In genomic region chr4:112130903-112131302, GRCh38 we compare ENCODE assay signal across 20 cellular contexts. TPM values are rescaled to one million over a fixed set of nuclear protein-coding genes. Genes with fewer than 3 reads are reported as not detected.
DNase-seq lines count a peak whose midpoint lies in the region; ATAC-seq and TF ChIP-seq lines count a peak whose summit lies in the region.
"Had no signal": no experiment of that assay in that cellular context is flagged by ENCODE, and none has a peak within 500 bp of the region (broad histone marks: within the 10 kb centered on the region; RNA-seq: fewer than 3 reads in every experiment).

No MANE protein-coding gene starts in this region.

- H3K27me3 ChIP-seq in SK-N-SH (ENCODE audit: insufficient read depth) (no peaks in the 10 kb centered on the region), PC-9 (ENCODE audit: insufficient read depth, low read depth) (no peaks in the 10 kb centered on the region), heart right ventricle (no peaks in the 10 kb centered on the region), smooth muscle cell (ENCODE audit: low read depth) (peaks cover 5% of the 10 kb centered on the region)
- H3K27me3 ChIP-seq: adrenal gland, esophagus squamous epithelium, neutrophil, SJSA1, tibial nerve had no signal

- H3K4me3 ChIP-seq in SK-N-SH (ENCODE audit: low read depth in 2 of 2, low read length in 1 of 2), result no peak overlapping the region
- H3K4me3 ChIP-seq in PC-9, result no peak overlapping the region
- no peak overlapping the region for H3K4me3 ChIP-seq in heart right ventricle
- no peak overlapping the region for H3K4me3 ChIP-seq in smooth muscle cell
- H3K4me3 ChIP-seq: adrenal gland, coronary artery, esophagus squamous epithelium, SJSA1, tibial nerve had no signal

- no peaks in the 10 kb centered on the region for H3K36me3 ChIP-seq in SK-N-SH (replicated peaks in 1 of 2; ENCODE audit: control insufficient read depth in 1 of 2, insufficient read depth in 2 of 2, low read length in 1 of 2)
- no peaks in the 10 kb centered on the region for H3K36me3 ChIP-seq in PC-9 (ENCODE audit: low read depth)
- H3K36me3 ChIP-seq in heart right ventricle, result no peaks in the 10 kb centered on the region
- H3K36me3 ChIP-seq in smooth muscle cell (ENCODE audit: low read depth), result no peaks in the 10 kb centered on the region
- H3K36me3 ChIP-seq: adrenal gland, esophagus squamous epithelium, neutrophil, SJSA1, tibial nerve had no signal

- no peaks in the 10 kb centered on the region for H3K79me2 ChIP-seq in SK-N-SH (ENCODE audit: insufficient read depth)
- no peaks in the 10 kb centered on the region for H3K79me2 ChIP-seq in PC-9 (ENCODE audit: low read depth)
- no peaks in the 10 kb centered on the region for H3K79me2 ChIP-seq in smooth muscle cell (ENCODE audit: low read depth)

- POLR2A ChIA-PET in SK-N-SH (lab: Yijun Ruan, JAX), result no interaction called here
- POLR2A ChIA-PET in PC-9 (lab: Charles Lee; ENCODE audit: unreplicated experiment), result interaction anchor here (0.7 kb wide), 1 partner anchor 34 kb away, joined by 4 read pairs; no protein-coding TSS in a partner anchor

- DNase-seq in SK-N-SH, result no peak
- no peak for DNase-seq in PC-9
- no peak for DNase-seq in heart right ventricle
- no peak for DNase-seq in smooth muscle cell (lab: John Stamatoyannopoulos, UW; ENCODE audit: unreplicated experiment)
- no peak for DNase-seq in DMS114 treated with DMSO at 0.1 percent for 48 hours (lab: John Stamatoyannopoulos, UW; ENCODE audit: unreplicated experiment)
- DNase-seq in SIG-M5 (lab: John Stamatoyannopoulos, UW), result no peak
- DNase-seq: 8988T; activated CD4-positive, alpha-beta memory T cell treated with anti-CD3 and anti-CD28 coated beads for 36 hours; adrenal gland; CD8-positive, alpha-beta T cell; esophagus squamous epithelium; NCI-H2107 had no signal

- H3K9ac ChIP-seq in SK-N-SH (no peak overlapping the region), smooth muscle cell (ENCODE audit: low read depth) (no peak overlapping the region)

- H3K4me1 ChIP-seq in SK-N-SH (ENCODE audit: control insufficient read depth in 1 of 2, insufficient read depth in 2 of 2, low read depth in 1 of 2, low read length in 1 of 2), result peaks cover 0 to 13% of the 10 kb centered on the region in 2 experiments; a peak in 2 of 4 replicates
- H3K4me1 ChIP-seq in PC-9 (replicated peaks; ENCODE audit: insufficient read depth), result peaks cover 14% of the 10 kb centered on the region
- peaks cover 0 to 41% (median 16%) of the 10 kb centered on the region in 9 donors for H3K4me1 ChIP-seq in heart right ventricle
- H3K4me1 ChIP-seq in smooth muscle cell (ENCODE audit: low read depth), result no peaks in the 10 kb centered on the region
- H3K4me1 ChIP-seq: adrenal gland had no signal

- no TSS peak for BruUV-seq in PC-9 (replicated peaks; lab: Mats Ljungman, UMichigan)

- no peaks in the 10 kb centered on the region for H4K20me1 ChIP-seq in SK-N-SH (ENCODE audit: insufficient read depth)
- H4K20me1 ChIP-seq in PC-9 (ENCODE audit: insufficient read depth), result no peaks in the 10 kb centered on the region
- no peaks in the 10 kb centered on the region for H4K20me1 ChIP-seq in smooth muscle cell (ENCODE audit: low read depth)

- CTCF ChIA-PET in SK-N-SH (lab: Yijun Ruan, JAX), result interaction anchor here (0.6 to 1.5 kb wide), 3 partner anchors 31 to 136 kb away, joined by 3 read pairs; no protein-coding TSS in a partner anchor
- CTCF ChIA-PET in PC-9 (lab: Charles Lee), result no interaction called here

- H3F3A ChIP-seq in SK-N-SH (replicated peaks; ENCODE audit: insufficient read depth), result peaks cover 6% of the 10 kb centered on the region
- H3F3A ChIP-seq in PC-9 (ENCODE audit: insufficient read depth, low read depth), result peaks cover 5% of the 10 kb centered on the region
- H3F3A ChIP-seq in smooth muscle cell (ENCODE audit: low read depth), result no peaks in the 10 kb centered on the region

- H3K27ac ChIP-seq in SK-N-SH (ENCODE audit: low read depth in 2 of 2, low read length in 1 of 2) (no peak overlapping the region), PC-9 (no peak overlapping the region), heart right ventricle (peak overlapping the region in 1 of 10 donors; percentile 13), smooth muscle cell (ENCODE audit: low read depth) (no peak overlapping the region)
- H3K27ac ChIP-seq: adrenal gland, coronary artery, esophagus squamous epithelium, HL-60, neutrophil, SJSA1, tibial nerve had no signal

- intact Hi-C loops in PC-9 (cut with micrococcal nuclease; ENCODE audit: unreplicated experiment), result no loop called here
- intact Hi-C loops in heart right ventricle (cut with DNase I), result no loop called here

- ATAC-seq in SK-N-SH treated with all-trans-retinoic acid at 6 μM for 48 hours (peak; percentile 58; the same call in 2 of the 3 replicates), heart right ventricle (peak in 5 of 8 donors; percentile 60 to 80 (median 67)), GM21786 (IDR thresholded peaks at IDR 0.05; ENCODE audit: unreplicated experiment) (no peak)
- ATAC-seq: CD8-positive, alpha-beta T cell; stimulated activated effector memory CD8-positive, alpha-beta T cell treated with anti-CD3 and anti-CD28 coated beads, Interleukin-12 subunit alpha, Interleukin-12 subunit beta, amount 100 ng/mL, for 72 hours had no signal

- H3K9me3 ChIP-seq in SK-N-SH, result no peaks in the 10 kb centered on the region
- H3K9me3 ChIP-seq in PC-9 (ENCODE audit: insufficient read depth, low read depth), result no peaks in the 10 kb centered on the region
- no peaks in the 10 kb centered on the region for H3K9me3 ChIP-seq in heart right ventricle
- no peaks in the 10 kb centered on the region for H3K9me3 ChIP-seq in smooth muscle cell (replicated peaks; ENCODE audit: low read depth)
- H3K9me3 ChIP-seq: adrenal gland, esophagus squamous epithelium, neutrophil, SJSA1, tibial nerve had no signal

- H3K9me2 ChIP-seq in SK-N-SH (no peaks in the 10 kb centered on the region), PC-9 (ENCODE audit: insufficient read depth) (no peaks in the 10 kb centered on the region)

- 30% methylated on average over 4 of the region's 4 CpGs for WGBS in SK-N-SH (ENCODE audit: low lambda C conversion rate)
- 10 to 19% methylated on average over 4 of the region's 4 CpGs for WGBS in heart right ventricle, 2 donors
- WGBS in smooth muscle cell (ENCODE audit: low lambda C conversion rate), result 20% methylated on average over 4 of the region's 4 CpGs

- no peak for TF ChIP-seq EP300 in SK-N-SH (IDR thresholded peaks at IDR 0.05; ENCODE audit: borderline replicate concordance in 1 of 2, low read depth in 1 of 2, low read length in 1 of 2)

- H3K4me2 ChIP-seq in SK-N-SH, result no peak overlapping the region
- no peak overlapping the region for H3K4me2 ChIP-seq in PC-9
- H3K4me2 ChIP-seq in smooth muscle cell, result no peak overlapping the region

- TF ChIP-seq RAD21 in SK-N-SH (IDR thresholded peaks at IDR 0.05; ENCODE audit: low read length), result no peak

- TF ChIP-seq CTCF in SK-N-SH (IDR thresholded peaks at IDR 0.05) (no peak), PC-9 (conservative IDR thresholded peaks at IDR 0.05) (no peak), heart right ventricle (IDR thresholded peaks at IDR 0.05) (no peak), smooth muscle cell (IDR thresholded peaks at IDR 0.05; ENCODE audit: borderline replicate concordance, insufficient read depth, poor library complexity, severe bottlenecking) (no peak)

- H2AFZ ChIP-seq in SK-N-SH (ENCODE audit: low read depth) (no peak overlapping the region; the same call in 1 of the 2 replicates), PC-9 (0 out of 2 replicates have a peak overlapping the region, but pooled peaks have one; percentile 7), smooth muscle cell (ENCODE audit: low read depth) (peak overlapping the region; percentile 39)

TF ChIP-seq in SK-N-SH, 30 proteins besides CTCF, POLR2A, EP300 and RAD21:
- TF ChIP-seq, protein P1, sequence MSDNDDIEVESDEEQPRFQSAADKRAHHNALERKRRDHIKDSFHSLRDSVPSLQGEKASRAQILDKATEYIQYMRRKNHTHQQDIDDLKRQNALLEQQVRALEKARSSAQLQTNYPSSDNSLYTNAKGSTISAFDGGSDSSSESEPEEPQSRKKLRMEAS (IDR thresholded peaks at IDR 0.05; ENCODE audit: low read depth), result no peak
- TF ChIP-seq POLR2AphosphoS5 (IDR thresholded peaks at IDR 0.05; ENCODE audit: low read depth, low read length) (no peak), MXI1 (IDR thresholded peaks at IDR 0.05; ENCODE audit: low read depth, low read length) (no peak), JUND (IDR thresholded peaks at IDR 0.05) (no peak), FOXM1 (IDR thresholded peaks at IDR 0.05; ENCODE audit: low read depth) (no peak), TAF1 (IDR thresholded peaks at IDR 0.05; ENCODE audit: borderline replicate concordance, low read depth, low read length) (no peak), SIN3A (IDR thresholded peaks at IDR 0.05; ENCODE audit: borderline replicate concordance, low read depth, low read length) (no peak), MEF2A (IDR thresholded peaks at IDR 0.05; ENCODE audit: borderline replicate concordance, low read depth) (no peak), RXRA (IDR thresholded peaks at IDR 0.05; ENCODE audit: borderline replicate concordance, low read depth) (no peak), USF1 (IDR thresholded peaks at IDR 0.05; ENCODE audit: borderline replicate concordance, low read depth) (no peak), TEAD4 (IDR thresholded peaks at IDR 0.05; ENCODE audit: borderline replicate concordance, insufficient read depth) (no peak), GABPA (IDR thresholded peaks at IDR 0.05; ENCODE audit: low read depth) (no peak), NFIC (IDR thresholded peaks at IDR 0.05; ENCODE audit: borderline replicate concordance) (no peak), RCOR1 (IDR thresholded peaks at IDR 0.05; ENCODE audit: low read length) (no peak), TCF12 (IDR thresholded peaks at IDR 0.05) (no peak), NRF1 (IDR thresholded peaks at IDR 0.05; ENCODE audit: low read depth, low read length) (no peak), FOSL2 (IDR thresholded peaks at IDR 0.05; ENCODE audit: borderline replicate concordance, low read depth) (no peak), SMC3 (IDR thresholded peaks at IDR 0.05; ENCODE audit: low read depth, low read length) (no peak)
TF ChIP-seq in SK-N-SH: peak in this region for 0.

RNA-seq across cellular contexts. Expression of gene FAM241A, which starts 14.4 kb away (rescaled TPM):
- 0.28 and 0.44 TPM in 2 replicates for polyA plus RNA-seq in SK-N-SH (2012; rRNA removed)
- 0.63 and 0.85 TPM in 2 replicates for polyA plus RNA-seq in SK-N-SH (2012; cell fraction: cytosol; rRNA removed)
- polyA plus RNA-seq in SK-N-SH (2012; cell fraction: nucleus; rRNA removed), result 0.32 and 0.35 TPM in 2 replicates
- 0.78 and 1.4 TPM in 2 replicates for total RNA-seq in PC-9 (2021)
- 1 to 10 TPM; 6.0 to 9.4 (median 7.8) TPM for total RNA-seq in heart right ventricle
- 1 to 10 TPM; 4.1 to 7.0 TPM for polyA plus RNA-seq in heart right ventricle
- total RNA-seq in smooth muscle cell, result 0.27 and 0.31 TPM in 2 replicates
- polyA plus RNA-seq in smooth muscle cell, result 0.19 and 0.39 TPM in 2 replicates
